ENCODE assay signal across 8 cellular contexts in genomic region chr22:46355369-46355995, GRCh38. TPM values are rescaled to one million over a fixed set of nuclear protein-coding genes. Genes with fewer than 3 reads are reported as not detected.
DNase-seq lines count a peak whose midpoint lies in the region; ATAC-seq, FAIRE-seq and TF ChIP-seq lines count a peak whose summit lies in the region.

No MANE protein-coding gene starts in this region.

- SMC1A ChIA-PET in GM12878 (lab: Charles Lee; ENCODE audit: uncharacterized antibody, unreplicated experiment) = interaction anchor here (1.3 kb wide), 1 partner anchor 187 kb away, joined by 3 read pairs; no protein-coding TSS in a partner anchor

- no peak overlapping the region for H2AK5ac ChIP-seq in IMR-90 (ENCODE audit: low read depth, low read length)

- H3K9me3 ChIP-seq in IMR-90 (ENCODE audit: control insufficient read depth, insufficient read depth, low read length) (no peaks in the 10 kb centered on the region), GM12878 (replicated peaks; ENCODE audit: control insufficient read depth, insufficient read depth, low read length) (no peaks in the 10 kb centered on the region), spleen (no peaks in the 10 kb centered on the region)

- TF ChIP-seq RAD21 in IMR-90 (IDR thresholded peaks at IDR 0.05; ENCODE audit: low read length) (peak; percentile 79), GM12878 (IDR thresholded peaks at IDR 0.05; ENCODE audit: insufficient read depth, low read depth, low read length) (peak; percentile 71)

- H3K9me1 ChIP-seq in IMR-90 (ENCODE audit: insufficient read depth, low read length) = no peaks in the 10 kb centered on the region

- RAD21 ChIA-PET in GM12878 (lab: Charles Lee; ENCODE audit: unreplicated experiment) = interaction anchor here (1.2 kb wide), 1 partner anchor 186 kb away, joined by 8 read pairs; no protein-coding TSS in a partner anchor

- H2BK5ac ChIP-seq in IMR-90 (ENCODE audit: low read depth, low read length, poor library complexity, severe bottlenecking) = no peak overlapping the region

- ATAC-seq in IMR-90 (ENCODE audit: low read depth) (peak; percentile 81), GM12878 (peak; percentile 92), HG03097 (IDR thresholded peaks at IDR 0.05; ENCODE audit: low FRiP score, unreplicated experiment) (no peak)

- no peak overlapping the region for H3K56ac ChIP-seq in IMR-90 (ENCODE audit: extremely low read depth, insufficient read depth, low read length)

- no peak overlapping the region for H4K91ac ChIP-seq in IMR-90 (ENCODE audit: insufficient read depth, low read depth, low read length)

- dilution Hi-C loops in IMR-90 (cut with HindIII; ENCODE audit: low sequenced_read_pairs, unreplicated experiment) = no loop called here

- H3K14ac ChIP-seq in IMR-90 (replicated peaks; ENCODE audit: low read depth, low read length) = no peak overlapping the region

- H4K20me1 ChIP-seq in IMR-90 (ENCODE audit: insufficient read depth, low read length) (peaks cover 27% of the 10 kb centered on the region), GM12878 (ENCODE audit: control insufficient read depth, insufficient read depth) (no peaks in the 10 kb centered on the region)

- TF ChIP-seq CTCF in IMR-90 (conservative IDR thresholded peaks at IDR 0.05; ENCODE audit: low read depth, low read length) (peak; percentile 68), GM12878 (IDR thresholded peaks at IDR 0.05 in 2 of 3, conservative IDR thresholded peaks at IDR 0.05 in 1 of 3; ENCODE audit: control insufficient read depth in 2 of 3, extremely low read depth in 1 of 3, insufficient read depth in 1 of 3, low read depth in 3 of 3, low read length in 3 of 3) (peak; percentile 73 to 89 (median 74)), spleen (IDR thresholded peaks at IDR 0.05 in 8 of 11, conservative IDR thresholded peaks at IDR 0.05 in 3 of 11) (peak; percentile 25 to 81 (median 60))

- CTCF ChIA-PET in IMR-90 (lab: Yijun Ruan, JAX) (interaction anchor here (1.9 kb wide), 1 partner anchor 19 kb away, joined by 4 read pairs; no protein-coding TSS in a partner anchor), GM12878 (lab: Yijun Ruan, JAX) (interaction anchor here (0.5 to 3.9 kb wide), 3 partner anchors 12 to 186 kb away, joined by 3 to 15 read pairs (median 6); no protein-coding TSS in a partner anchor)

- H2AK9ac ChIP-seq in IMR-90 (replicated peaks; ENCODE audit: low read depth, low read length, poor library complexity) = peak overlapping the region; percentile 23

- in situ Hi-C loops in Caki2 (cut with HindIII; ENCODE audit: low pct_unique_long_range_greater_than_20kb, low sequenced_read_pairs) = no loop called here
- in situ Hi-C loops in IMR-90 (cut with MboI; ENCODE audit: low sequenced_read_pairs) = no loop called here
- in situ Hi-C loops in GM12878 (cut with MboI) = no loop called here

- peak; percentile 27 for FAIRE-seq in GM12878 (lab: Jason Lieb, UNC)

- no peak for TF ChIP-seq EP300 in GM12878 (IDR thresholded peaks at IDR 0.05; ENCODE audit: borderline replicate concordance in 1 of 2, control insufficient read depth in 1 of 2, low read depth in 2 of 2, low read length in 2 of 2)

- no peak for TF ChIP-seq POLR2A in IMR-90 (IDR thresholded peaks at IDR 0.05; ENCODE audit: low read depth, low read length)
- TF ChIP-seq POLR2A in GM12878 (IDR thresholded peaks at IDR 0.05; ENCODE audit: low read depth, low read length) = no peak; the same call in 1 of the 2 replicates
- no peak for TF ChIP-seq POLR2A in spleen (IDR thresholded peaks at IDR 0.05)

- H3K4me2 ChIP-seq in IMR-90 (ENCODE audit: low read depth, low read length) (no peak overlapping the region), GM12878 (ENCODE audit: control insufficient read depth, insufficient read depth) (no peak overlapping the region)

- H3K4me3 ChIP-seq in IMR-90 (ENCODE audit: insufficient read depth, low read depth, low read length) = no peak overlapping the region
- H3K4me3 ChIP-seq in GM12878 = no peak overlapping the region
- H3K4me3 ChIP-seq in spleen = no peak overlapping the region

- POLR2A ChIA-PET in IMR-90 (lab: Charles Lee; ENCODE audit: unreplicated experiment) (no interaction called here), GM12878 (lab: Charles Lee) (no interaction called here)

- H4K5ac ChIP-seq in IMR-90 (ENCODE audit: low read depth, low read length) = no peak overlapping the region

- no peaks in the 10 kb centered on the region for H3K27me3 ChIP-seq in IMR-90 (ENCODE audit: control insufficient read depth, insufficient read depth, low read length)
- no peaks in the 10 kb centered on the region for H3K27me3 ChIP-seq in GM12878 (replicated peaks in 1 of 2; ENCODE audit: control insufficient read depth in 2 of 2, insufficient read depth in 2 of 2, low read length in 1 of 2)
- H3K27me3 ChIP-seq in spleen (replicated peaks in 1 of 7) = no peaks in the 10 kb centered on the region

- no peak overlapping the region for H2BK20ac ChIP-seq in IMR-90 (ENCODE audit: low read depth, low read length)

- no peak overlapping the region for H3K4ac ChIP-seq in IMR-90 (ENCODE audit: low read depth, low read length)

- intact Hi-C loops in IMR-90 (cut with micrococcal nuclease) (loop anchor here (1.0 kb wide), 1 partner anchor 187 kb away; no protein-coding TSS in a partner anchor), GM12878 (cut with micrococcal nuclease; ENCODE audit: unreplicated experiment) (loop anchor here (1.0 kb wide), 1 partner anchor 187 kb away; no protein-coding TSS in a partner anchor), spleen (cut with DNase I; ENCODE audit: low total_unique reads) (no loop called here)

- 67% methylated on average over 1 of the region's 22 CpGs; no CpG with 5 or more reads in 1 of the 2 experiments for WGBS in IMR-90 (ENCODE audit: extremely low coverage in 2 of 2, insufficient read length in 1 of 2), 2 experiments
- 50% methylated on average over 21 of the region's 22 CpGs for WGBS in GM12878 (ENCODE audit: insufficient coverage, insufficient replicate concordance, low lambda C conversion rate, missing lambda C conversion rate)
- 57 to 65% (median 62%) methylated on average over 13 to 22 of the region's 22 CpGs for WGBS in spleen, 5 donors

- no peak overlapping the region for H2BK15ac ChIP-seq in IMR-90 (ENCODE audit: low read depth, low read length)

- BruUV-seq in IMR-90 (replicated peaks; lab: Mats Ljungman, UMichigan) = no TSS peak
- no TSS peak for BruUV-seq in GM12878 (replicated peaks; lab: Mats Ljungman, UMichigan)

- H3K23ac ChIP-seq in IMR-90 (ENCODE audit: low read depth, low read length) = no peak overlapping the region

- peak; percentile 74 for DNase-seq in Caki2 (ENCODE audit: low read depth)
- peak; percentile 40 for DNase-seq in IMR-90
- peak in 4 of 5 experiments; percentile 27 to 48 (median 39) for DNase-seq in T-helper 2 cell
- DNase-seq in GM12878 (ENCODE audit: low read depth, low spot score) = no peak
- peak; percentile 95 for DNase-seq in iPS-NIHi11 (ENCODE audit: low spot score)
- DNase-seq in spleen = peak; percentile 86
- no peak for DNase-seq in GF-D8 (lab: John Stamatoyannopoulos, UW)

- peaks cover 60% of the 10 kb centered on the region for H3K36me3 ChIP-seq in IMR-90 (ENCODE audit: control insufficient read depth, insufficient read depth, low read length)
- peaks cover 13 to 47% of the 10 kb centered on the region in 2 experiments for H3K36me3 ChIP-seq in GM12878 (ENCODE audit: control insufficient read depth in 2 of 2, insufficient read depth in 2 of 2, low read length in 1 of 2)
- peaks cover 10 to 100% (median 81%) of the 10 kb centered on the region in 6 donors for H3K36me3 ChIP-seq in spleen

- H4K8ac ChIP-seq in IMR-90 (ENCODE audit: low read depth in 2 of 2, low read length in 2 of 2) = no peak overlapping the region

- H3K9ac ChIP-seq in IMR-90 (ENCODE audit: low read depth, low read length) (no peak overlapping the region), GM12878 (ENCODE audit: control insufficient read depth, insufficient read depth, low read length) (no peak overlapping the region)

- H3K18ac ChIP-seq in IMR-90 (ENCODE audit: low read depth, low read length) = no peak overlapping the region

- H3K27ac ChIP-seq in IMR-90 (ENCODE audit: insufficient read depth, low read length) = no peak overlapping the region
- no peak overlapping the region for H3K27ac ChIP-seq in GM12878 (ENCODE audit: control insufficient read depth, insufficient read depth)
- peak overlapping the region in 1 of 8 donors; percentile 1 for H3K27ac ChIP-seq in spleen

- H3K79me2 ChIP-seq in GM12878 (ENCODE audit: control insufficient read depth, insufficient read depth, low read length) = no peaks in the 10 kb centered on the region

- no peaks in the 10 kb centered on the region; a peak in 2 of 4 replicates for H3K79me1 ChIP-seq in IMR-90 (ENCODE audit: low read depth in 1 of 2, low read length in 2 of 2)

- no peaks in the 10 kb centered on the region for H3K4me1 ChIP-seq in IMR-90 (ENCODE audit: control insufficient read depth, insufficient read depth, low read length)
- no peaks in the 10 kb centered on the region for H3K4me1 ChIP-seq in GM12878 (ENCODE audit: control insufficient read depth, insufficient read depth, low read length)
- H3K4me1 ChIP-seq in spleen = peaks cover 0 to 19% (median 3%) of the 10 kb centered on the region in 6 donors

- no peak overlapping the region for H2BK120ac ChIP-seq in IMR-90 (ENCODE audit: low read depth, low read length)

- peak overlapping the region; percentile 65 for H2AFZ ChIP-seq in IMR-90 (replicated peaks; ENCODE audit: low read length, poor library complexity)
- no peak overlapping the region for H2AFZ ChIP-seq in GM12878 (ENCODE audit: control insufficient read depth, low read depth, low read length)

RNA-seq across cellular contexts. Expression of gene TRMU, which starts 20.0 kb away (rescaled TPM):
- 63.2 and 65.1 TPM in 2 replicates for total RNA-seq in Caki2 (2014; rRNA removed; shearing (Covaris generic); ENCODE audit: low replicate concordance)
- total RNA-seq in IMR-90 (2012; rRNA removed) = 19.0 and 21.7 TPM in 2 replicates
- polyA plus RNA-seq in IMR-90 (2012; rRNA removed) = 32.7 and 36.4 TPM in 2 replicates
- polyA plus RNA-seq in IMR-90 (2012; cell fraction: cytosol; rRNA removed) = 20.9 and 21.6 TPM in 2 replicates
- 124 and 170 TPM in 2 replicates for polyA plus RNA-seq in IMR-90 (2012; cell fraction: nucleus; rRNA removed; ENCODE audit: low replicate concordance)
- 189 and 218 TPM in 2 replicates for total RNA-seq in GM12878 (2013; cell fraction: nucleolus; rRNA removed)
- total RNA-seq in GM12878 (2014; rRNA removed) = 47.5 and 48.0 TPM in 2 replicates
- total RNA-seq in GM12878 (2014; rRNA removed; fragmentation: Illumina TruSeq; extraction: Trizol) = 26.1 and 29.6 TPM in 2 replicates
- 54.5 and 57.0 TPM in 2 replicates for total RNA-seq in GM12878 (2021)
- 18.3 TPM for polyA plus RNA-seq in GM12878 (2011; ENCODE audit: low read depth)
- 33.4 and 40.0 TPM in 2 replicates for polyA plus RNA-seq in GM12878 (2011; rRNA removed)
- 39.1 and 46.8 TPM in 2 replicates for polyA plus RNA-seq in GM12878 (2011; cell fraction: cytosol; rRNA removed)
- polyA plus RNA-seq in GM12878 (2011; cell fraction: nucleus; rRNA removed) = 219 and 267 TPM in 2 replicates
- polyA plus RNA-seq in GM12878 (2012) = 35.4 and 37.9 TPM in 2 replicates
- 25.8 and 34.8 TPM in 2 replicates for polyA plus RNA-seq in GM12878 (2014; fragmentation: Illumina TruSeq; extraction: Trizol)
- polyA plus RNA-seq in GM12878 (2014; fragmentation: Nextera tagmentation; extraction: Ambion mirVana) = 1 to 10 TPM; 3.5 to 5.8 TPM
- polyA plus RNA-seq in GM12878 (2014; rRNA removed) = 56.0 and 66.7 TPM in 2 replicates
- polyA plus RNA-seq in GM12878 (2016; fragmentation: Nextera tagmentation; extraction: Ambion mirVana) = 10 to 100 TPM; 49.4 to 54.4 TPM
- polyA minus RNA-seq in GM12878 (2011; rRNA and poly(A)+ RNA removed) = 34.3 and 45.9 TPM in 2 replicates
- 10.3 and 13.0 TPM in 2 replicates for polyA minus RNA-seq in GM12878 (2011; cell fraction: cytosol; rRNA and poly(A)+ RNA removed)
- polyA minus RNA-seq in GM12878 (2011; cell fraction: nucleus; rRNA and poly(A)+ RNA removed) = 113 and 177 TPM in 2 replicates
- total RNA-seq in spleen = 10 to 100 TPM; 43.1 to 59.6 (median 49.8) TPM
- polyA plus RNA-seq in spleen = 10 to 100 TPM; 23.7 to 32.4 (median 25.0) TPM

RNA-seq across cellular contexts. Expression of gene GTSE1, which starts 58.8 kb away (rescaled TPM):
- 27.6 and 29.8 TPM in 2 replicates for total RNA-seq in Caki2 (2014; rRNA removed; shearing (Covaris generic); ENCODE audit: low replicate concordance)
- total RNA-seq in IMR-90 (2012; rRNA removed) = 5.8 and 5.9 TPM in 2 replicates
- polyA plus RNA-seq in IMR-90 (2012; rRNA removed) = 15.6 and 17.1 TPM in 2 replicates
- polyA plus RNA-seq in IMR-90 (2012; cell fraction: cytosol; rRNA removed) = 7.3 and 8.7 TPM in 2 replicates
- 25.4 and 35.2 TPM in 2 replicates for polyA plus RNA-seq in IMR-90 (2012; cell fraction: nucleus; rRNA removed; ENCODE audit: low replicate concordance)
- 24.9 and 27.6 TPM in 2 replicates for total RNA-seq in GM12878 (2013; cell fraction: nucleolus; rRNA removed)
- 25.9 and 27.4 TPM in 2 replicates for total RNA-seq in GM12878 (2014; rRNA removed)
- total RNA-seq in GM12878 (2014; rRNA removed; fragmentation: Illumina TruSeq; extraction: Trizol) = 21.8 and 23.3 TPM in 2 replicates
- 43.9 and 46.2 TPM in 2 replicates for total RNA-seq in GM12878 (2021)
- polyA plus RNA-seq in GM12878 (2011; ENCODE audit: low read depth) = 9.6 TPM
- 15.9 and 21.6 TPM in 2 replicates for polyA plus RNA-seq in GM12878 (2011; rRNA removed)
- 25.5 and 28.6 TPM in 2 replicates for polyA plus RNA-seq in GM12878 (2011; cell fraction: cytosol; rRNA removed)
- 32.2 and 57.3 TPM in 2 replicates for polyA plus RNA-seq in GM12878 (2011; cell fraction: nucleus; rRNA removed)
- 17.0 and 17.2 TPM in 2 replicates for polyA plus RNA-seq in GM12878 (2012)
- 30.8 and 37.1 TPM in 2 replicates for polyA plus RNA-seq in GM12878 (2014; fragmentation: Illumina TruSeq; extraction: Trizol)
- 1 to 10 TPM; 6.6 to 10.0 TPM for polyA plus RNA-seq in GM12878 (2014; fragmentation: Nextera tagmentation; extraction: Ambion mirVana)
- 43.0 and 45.2 TPM in 2 replicates for polyA plus RNA-seq in GM12878 (2014; rRNA removed)
- 10 to 100 TPM; 43.9 to 44.5 TPM for polyA plus RNA-seq in GM12878 (2016; fragmentation: Nextera tagmentation; extraction: Ambion mirVana)
- 11.3 and 18.4 TPM in 2 replicates for polyA minus RNA-seq in GM12878 (2011; rRNA and poly(A)+ RNA removed)
- 15.4 and 17.2 TPM in 2 replicates for polyA minus RNA-seq in GM12878 (2011; cell fraction: cytosol; rRNA and poly(A)+ RNA removed)
- 9.9 and 17.7 TPM in 2 replicates for polyA minus RNA-seq in GM12878 (2011; cell fraction: nucleus; rRNA and poly(A)+ RNA removed)
- 1 to 10 TPM; 1.3 to 5.2 (median 3.2) TPM for total RNA-seq in spleen
- polyA plus RNA-seq in spleen = 1 to 10 TPM; 1.3 to 4.9 (median 2.8) TPM

Comparison
In these comparisons a context has a peak if more than half of its experiments do, and no peak if none do; other contexts are left out.
1. DNase-seq: peak in Caki2 (single experiment), IMR-90 (single experiment), T-helper 2 cell (4 of 5), iPS-NIHi11 (single experiment) and spleen (single experiment); none in GM12878 (single experiment) and GF-D8 (single experiment).
2. Peak in every context shown above with its lines, with median percentiles within 50 percentile points of each other: CTCF ChIP-seq.